In genomic region chr16:87172632-87173031, GRCh38 we compare ENCODE assay signal across 2 cellular contexts.
TF ChIP-seq lines count a peak whose summit lies in the region.

No MANE protein-coding gene starts in this region.

TF ChIP-seq in GM23338, 12 proteins besides CTCF, POLR2A, EP300 and RAD21:
- no peak for TF ChIP-seq REST (IDR thresholded peaks at IDR 0.05; ENCODE audit: unreplicated experiment)
- TF ChIP-seq JUNB (IDR thresholded peaks at IDR 0.05; ENCODE audit: unreplicated experiment), result no peak
- TF ChIP-seq POLR2AphosphoS5 (IDR thresholded peaks at IDR 0.05; ENCODE audit: low read depth), result no peak
- TF ChIP-seq ZNF331 (CRISPR knock-in tag; IDR thresholded peaks at IDR 0.05; ENCODE audit: low read depth), result no peak
- no peak for TF ChIP-seq STAT1 (IDR thresholded peaks at IDR 0.05; ENCODE audit: unreplicated experiment)
- no peak for TF ChIP-seq EZH2 (IDR thresholded peaks at IDR 0.05; ENCODE audit: low read depth, unreplicated experiment)
- no peak for TF ChIP-seq CREB1 (CRISPR knock-in tag; IDR thresholded peaks at IDR 0.05; ENCODE audit: low read depth)
- TF ChIP-seq ETS1 (IDR thresholded peaks at IDR 0.05), result no peak
- TF ChIP-seq ZNF462 (CRISPR knock-in tag; IDR thresholded peaks at IDR 0.05), result no peak
- TF ChIP-seq NANOG (IDR thresholded peaks at IDR 0.05; ENCODE audit: borderline replicate concordance), result no peak
- no peak for TF ChIP-seq EZH2phosphoT487 (IDR thresholded peaks at IDR 0.05; ENCODE audit: unreplicated experiment)
- no peak for TF ChIP-seq ZNF114 (CRISPR knock-in tag; IDR thresholded peaks at IDR 0.05)

TF ChIP-seq in endothelial cell of umbilical vein, 7 proteins besides CTCF, POLR2A, EP300 and RAD21 (continued from another document):
- TF ChIP-seq FOS (IDR thresholded peaks at IDR 0.05; ENCODE audit: borderline replicate concordance, insufficient read depth, low read length), result no peak
- TF ChIP-seq MAX (IDR thresholded peaks at IDR 0.05; ENCODE audit: insufficient read depth, insufficient read length), result no peak
- no peak for TF ChIP-seq MYC (IDR thresholded peaks at IDR 0.05; ENCODE audit: low read depth, low read length)
